Comparison of ENCODE assay signal across 24 cellular contexts in genomic region chr19:49549045-49549444, GRCh38. TPM values are rescaled to one million over a fixed set of nuclear protein-coding genes. Genes with fewer than 3 reads are reported as not detected.
DNase-seq lines count a peak whose midpoint lies in the region; ATAC-seq lines count a peak whose summit lies in the region.
"Had no signal": no experiment of that assay in that cellular context is flagged by ENCODE, and none has a peak within 500 bp of the region (broad histone marks: within the 10 kb centered on the region; RNA-seq: fewer than 3 reads in every experiment).

No MANE protein-coding gene starts in this region.

- POLR2A ChIA-PET in naive thymus-derived CD8-positive, alpha-beta T cell (lab: Charles Lee) = interaction anchor here (0.7 to 17.4 kb wide), 6 partner anchors 14 to 382 kb away, joined by 3 to 757 read pairs (median 6); partner anchors contain the start of gene RPL13A

- H3K4me3 Mint-ChIP-seq in T-helper 1 cell treated with Interleukin-12 subunit alpha and Interleukin-12 subunit beta and Interleukin-4 antibody, amounts not matched to agents 30 μg/mL and 1 μg/mL, for 36 hours = no peak overlapping the region
- peak overlapping the region; percentile 59 for H3K4me3 Mint-ChIP-seq in activated naive CD8-positive, alpha-beta T cell
- peak overlapping the region; percentile 26 to 79 (median 61) for H3K4me3 Mint-ChIP-seq in naive thymus-derived CD8-positive, alpha-beta T cell
- H3K4me3 Mint-ChIP-seq: activated B cell treated with CpG ODN at 0.5 μM for 24 hours, nephron had no signal

- no peaks in the 10 kb centered on the region for H3K27me3 Mint-ChIP-seq in T-helper 1 cell treated with Interleukin-12 subunit alpha and Interleukin-12 subunit beta and Interleukin-4 antibody, amounts not matched to agents 30 μg/mL and 1 μg/mL, for 36 hours (ENCODE audit: low read depth)
- H3K27me3 Mint-ChIP-seq in activated naive CD8-positive, alpha-beta T cell = no peaks in the 10 kb centered on the region
- no peaks in the 10 kb centered on the region for H3K27me3 Mint-ChIP-seq in naive thymus-derived CD8-positive, alpha-beta T cell
- H3K27me3 Mint-ChIP-seq: activated B cell treated with CpG ODN at 0.5 μM for 24 hours had no signal

- no peak overlapping the region for H3K4me3 ChIP-seq in Jurkat, Clone E6-1 (ENCODE audit: low read length)
- H3K4me3 ChIP-seq: GM23248, prostate gland, stomach, upper lobe of left lung had no signal

- ATAC-seq in naive thymus-derived CD8-positive, alpha-beta T cell = no peak
- no peak for ATAC-seq in GM21381 (IDR thresholded peaks at IDR 0.05; ENCODE audit: unreplicated experiment)

- H3K36me3 Mint-ChIP-seq in T-helper 1 cell treated with Interleukin-12 subunit alpha and Interleukin-12 subunit beta and Interleukin-4 antibody, amounts not matched to agents 30 μg/mL and 1 μg/mL, for 36 hours (ENCODE audit: low read depth) = peaks cover 13% of the 10 kb centered on the region
- no peaks in the 10 kb centered on the region for H3K36me3 Mint-ChIP-seq in activated naive CD8-positive, alpha-beta T cell
- peaks cover 0 to 2% (median 0%) of the 10 kb centered on the region in 3 donors for H3K36me3 Mint-ChIP-seq in naive thymus-derived CD8-positive, alpha-beta T cell

- no peaks in the 10 kb centered on the region for H3K9me3 Mint-ChIP-seq in T-helper 1 cell treated with Interleukin-12 subunit alpha and Interleukin-12 subunit beta and Interleukin-4 antibody, amounts not matched to agents 30 μg/mL and 1 μg/mL, for 36 hours
- H3K9me3 Mint-ChIP-seq in activated naive CD8-positive, alpha-beta T cell (ENCODE audit: low read depth) = no peaks in the 10 kb centered on the region
- H3K9me3 Mint-ChIP-seq in naive thymus-derived CD8-positive, alpha-beta T cell = no peaks in the 10 kb centered on the region
- H3K9me3 Mint-ChIP-seq: activated B cell treated with CpG ODN at 0.5 μM for 24 hours, nephron had no signal

- no peak for DNase-seq in T-helper 1 cell
- DNase-seq in Jurkat, Clone E6-1 (ENCODE audit: low read depth, low spot score) = peak; percentile 54
- DNase-seq in naive thymus-derived CD8-positive, alpha-beta T cell = peak in 1 of 10 donors; percentile 25
- no peak for DNase-seq in mucosa of gallbladder (ENCODE audit: low spot score)
- no peak for DNase-seq in RPMI8226
- DNase-seq: activated B cell treated with CpG ODN at 0.5 μM for 24 hours, brain microvascular endothelial cell, foreskin melanocyte, GM23248, hypothalamus, islet precursor cell, Kasumi-1, mammary epithelial cell, NCI-H1048, NCI-H2081 treated with DMSO at 0.1 percent for 48 hours, NCI-H446 treated with DMSO at 0.1 percent for 48 hours, SHP77, stomach, upper lobe of left lung had no signal

- peak overlapping the region; percentile 56 for H3K27ac Mint-ChIP-seq in T-helper 1 cell treated with Interleukin-12 subunit alpha and Interleukin-12 subunit beta and Interleukin-4 antibody, amounts not matched to agents 30 μg/mL and 1 μg/mL, for 36 hours
- peak overlapping the region; percentile 90 for H3K27ac Mint-ChIP-seq in activated naive CD8-positive, alpha-beta T cell
- peak overlapping the region; percentile 75 to 97 (median 93) for H3K27ac Mint-ChIP-seq in naive thymus-derived CD8-positive, alpha-beta T cell
- H3K27ac Mint-ChIP-seq: activated B cell treated with CpG ODN at 0.5 μM for 24 hours, nephron had no signal

- H3K4me1 Mint-ChIP-seq in T-helper 1 cell treated with Interleukin-12 subunit alpha and Interleukin-12 subunit beta and Interleukin-4 antibody, amounts not matched to agents 30 μg/mL and 1 μg/mL, for 36 hours (ENCODE audit: low read depth) = peaks cover 41% of the 10 kb centered on the region
- peaks cover 57% of the 10 kb centered on the region for H3K4me1 Mint-ChIP-seq in activated naive CD8-positive, alpha-beta T cell (ENCODE audit: low read depth)
- H3K4me1 Mint-ChIP-seq in naive thymus-derived CD8-positive, alpha-beta T cell = peaks cover 35 to 74% (median 61%) of the 10 kb centered on the region in 4 donors

RNA-seq across cellular contexts. Expression of gene RCN3, which starts 21.2 kb away (rescaled TPM):
- polyA plus RNA-seq in Jurkat, Clone E6-1 (2012; ENCODE audit: insufficient read depth, insufficient read length) = 9.3 TPM
- 1 to 10 TPM; 1.6 to 3.6 TPM for total RNA-seq in naive thymus-derived CD8-positive, alpha-beta T cell
- 1 to 10 TPM; 1.5 to 4.5 (median 2.8) TPM for polyA plus RNA-seq in naive thymus-derived CD8-positive, alpha-beta T cell
- 42.8 TPM for total RNA-seq in mucosa of gallbladder

RNA-seq across cellular contexts. Expression of gene NOSIP, which starts 31.3 kb away (rescaled TPM):
- polyA plus RNA-seq in Jurkat, Clone E6-1 (2012; ENCODE audit: insufficient read depth, insufficient read length) = 137 TPM
- total RNA-seq in naive thymus-derived CD8-positive, alpha-beta T cell = 100 to 1,000 TPM; 162 to 173 TPM
- polyA plus RNA-seq in naive thymus-derived CD8-positive, alpha-beta T cell = 100 to 1,000 TPM; 662 to 854 (median 844) TPM
- 56.3 TPM for total RNA-seq in mucosa of gallbladder

RNA-seq across cellular contexts. Expression of gene PRRG2, which starts 32.1 kb away (rescaled TPM):
- polyA plus RNA-seq in Jurkat, Clone E6-1 (2012; ENCODE audit: insufficient read depth, insufficient read length) = 0.66 TPM
- 1 to 10 TPM; 1.9 to 2.4 TPM for total RNA-seq in naive thymus-derived CD8-positive, alpha-beta T cell
- polyA plus RNA-seq in naive thymus-derived CD8-positive, alpha-beta T cell = under 1 TPM; 0.28 to 0.34 (median 0.32) TPM
- 18.2 TPM for total RNA-seq in mucosa of gallbladder
- total RNA-seq: GM23248 had no signal

RNA-seq across cellular contexts. Expression of gene FCGRT, which starts 36.6 kb away (rescaled TPM):
- 68.6 TPM for polyA plus RNA-seq in Jurkat, Clone E6-1 (2012; ENCODE audit: insufficient read depth, insufficient read length)
- total RNA-seq in naive thymus-derived CD8-positive, alpha-beta T cell = 10 to 100 TPM; 24.3 to 26.0 TPM
- polyA plus RNA-seq in naive thymus-derived CD8-positive, alpha-beta T cell = 10 to 100 TPM; 50.3 to 62.9 (median 61.5) TPM
- 320 TPM for total RNA-seq in mucosa of gallbladder

RNA-seq across cellular contexts. Expression of gene PRR12, which starts 41.9 kb away (rescaled TPM):
- 14.4 TPM for polyA plus RNA-seq in Jurkat, Clone E6-1 (2012; ENCODE audit: insufficient read depth, insufficient read length)
- 10 to 100 TPM; 61.6 to 62.1 TPM for total RNA-seq in naive thymus-derived CD8-positive, alpha-beta T cell
- under 1 TPM; 0.24 to 0.69 (median 0.37) TPM for polyA plus RNA-seq in naive thymus-derived CD8-positive, alpha-beta T cell
- total RNA-seq in mucosa of gallbladder = 42.7 TPM
